Comparison of ENCODE assay signal across 1 cellular context in the genomic region with DNA sequence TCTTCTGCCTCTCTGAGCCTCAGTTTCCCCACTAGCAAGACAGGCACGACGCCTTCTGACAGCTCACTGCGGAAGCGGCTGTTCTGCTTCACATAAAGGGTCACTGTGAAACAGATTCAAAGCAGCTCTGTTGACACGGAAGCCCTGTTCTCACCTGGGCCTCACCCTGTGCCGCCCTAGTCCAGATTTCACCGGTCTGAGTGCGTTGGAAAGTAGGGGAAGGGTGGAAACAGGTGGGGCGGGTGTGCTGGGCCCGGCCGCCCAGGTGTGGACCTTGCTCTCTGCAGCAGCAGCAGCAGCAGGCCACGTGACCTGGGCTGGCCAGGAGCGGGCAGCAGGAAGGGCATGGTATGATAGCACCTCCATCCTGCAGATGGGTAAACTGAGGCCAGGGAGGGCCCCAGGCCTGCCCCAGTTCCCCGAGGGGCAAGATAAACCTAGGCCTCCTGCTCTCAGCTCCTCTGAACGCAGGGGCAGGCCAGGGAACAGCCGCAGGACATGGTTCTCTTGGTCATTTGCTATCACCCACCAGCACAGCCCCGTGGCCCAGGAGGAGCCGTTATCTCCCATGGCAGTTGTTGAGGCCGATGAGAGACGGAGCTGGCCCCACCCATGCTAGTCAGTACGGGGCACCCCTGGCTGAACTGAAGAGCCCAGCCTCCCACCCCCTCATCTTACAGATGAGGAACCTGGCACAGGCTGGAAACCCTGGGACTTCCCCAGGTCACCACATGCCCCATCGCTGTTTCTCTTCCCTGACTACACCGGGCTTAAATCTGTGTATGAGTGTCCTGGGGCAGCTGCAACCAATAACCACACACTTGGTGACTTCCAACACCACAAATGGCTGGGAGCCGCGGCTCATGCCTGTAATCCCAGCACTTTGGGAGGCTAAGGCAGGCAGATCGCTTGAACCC.
TF ChIP-seq lines count a peak whose summit lies in the region.

No MANE protein-coding gene starts in this region.

TF ChIP-seq in H1, 55 proteins besides CTCF, POLR2A, EP300 and RAD21:
- TF ChIP-seq BCL11A (IDR thresholded peaks at IDR 0.05; ENCODE audit: low read depth in 2 of 2, low read length in 2 of 2) (no peak), EGR1 (IDR thresholded peaks at IDR 0.05; ENCODE audit: borderline replicate concordance, low read depth, low read length) (no peak), TBP (IDR thresholded peaks at IDR 0.05; ENCODE audit: low read depth, low read length) (no peak), KDM1A (IDR thresholded peaks at IDR 0.05; ENCODE audit: borderline replicate concordance, low read length) (no peak), MAFK (IDR thresholded peaks at IDR 0.05; ENCODE audit: low read depth, low read length) (no peak), CTBP2 (IDR thresholded peaks at IDR 0.05; ENCODE audit: borderline replicate concordance, insufficient read depth, insufficient read length, low read length) (no peak), NRF1 (IDR thresholded peaks at IDR 0.05; ENCODE audit: low read depth, low read length) (no peak), SRF (IDR thresholded peaks at IDR 0.05; ENCODE audit: low read depth, low read length) (no peak), CEBPB (IDR thresholded peaks at IDR 0.05; ENCODE audit: low read depth, low read length) (no peak), TEAD4 (IDR thresholded peaks at IDR 0.05; ENCODE audit: low read depth, low read length) (no peak)
- TF ChIP-seq, protein P1, sequence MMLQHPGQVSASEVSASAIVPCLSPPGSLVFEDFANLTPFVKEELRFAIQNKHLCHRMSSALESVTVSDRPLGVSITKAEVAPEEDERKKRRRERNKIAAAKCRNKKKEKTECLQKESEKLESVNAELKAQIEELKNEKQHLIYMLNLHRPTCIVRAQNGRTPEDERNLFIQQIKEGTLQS (IDR thresholded peaks at IDR 0.05; ENCODE audit: insufficient read depth, low read depth, low read length): no peak
